ENCODE assay signal across 25 cellular contexts in the genomic region with DNA sequence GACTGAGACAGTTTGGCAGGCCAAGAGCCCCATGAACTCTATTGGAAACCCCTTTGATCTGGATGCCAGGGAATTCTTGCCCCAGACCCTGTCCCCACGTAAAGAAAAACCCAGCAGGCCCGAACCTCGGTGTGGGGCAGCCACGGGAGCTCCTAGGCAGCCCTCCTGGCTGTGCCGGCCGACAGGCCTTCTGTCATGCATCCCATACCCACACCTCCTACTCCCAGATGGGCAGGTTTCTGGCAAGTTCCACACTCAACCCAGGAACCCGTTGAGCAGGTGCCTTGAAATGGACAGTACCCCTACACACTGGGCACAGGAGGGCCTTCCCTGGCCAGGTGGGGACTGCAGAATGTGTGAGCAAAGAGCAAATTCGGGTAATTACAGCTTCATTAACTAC. TPM values are rescaled to one million over a fixed set of nuclear protein-coding genes. Genes with fewer than 3 reads are reported as not detected.
"Had no signal": no experiment of that assay in that cellular context is flagged by ENCODE, and none has a peak within 500 bp of the region (broad histone marks: within the 10 kb centered on the region; RNA-seq: fewer than 3 reads in every experiment).

No MANE protein-coding gene starts in this region.

- H3K9me3 ChIP-seq: SJCRH30 had no signal

- FAIRE-seq: HepG2 had no signal

- ATAC-seq: HepG2, K562, Panc1, PC-3, Right ventricle myocardium inferior, SK-N-SH treated with all-trans-retinoic acid at 6 μM for 48 hours had no signal

- H3K9me3 Mint-ChIP-seq: IgD-negative memory B cell had no signal

- H3K4me1 Mint-ChIP-seq: IgD-negative memory B cell had no signal

- H3K27me3 ChIP-seq: SJCRH30 had no signal

- H3K4me1 ChIP-seq: SJCRH30 had no signal

- H3K36me3 Mint-ChIP-seq: IgD-negative memory B cell had no signal

- H3K4me3 ChIP-seq: K562, SJCRH30 had no signal

- H3K27ac ChIP-seq: KMS-11, SJCRH30 had no signal

- H3K4me3 Mint-ChIP-seq: IgD-negative memory B cell had no signal

- H3K27ac Mint-ChIP-seq: IgD-negative memory B cell had no signal

- DNase-seq: Kasumi-1, MM.1S, NCI-H1092 treated with DMSO at 0.1 percent for 48 hours, NCI-H1436, NCI-H187, NCI-H2029, NCI-H2081 treated with DMSO at 0.1 percent for 48 hours, NCI-H2171, NCI-H226, NCI-H446, NCI-H510A, NCI-H524 treated with DMSO at 0.1 percent for 48 hours, NCI-H774, PC-3, SHP77 treated with DMSO at 0.1 percent for 48 hours, SJCRH30 had no signal

- H3K9ac ChIP-seq: KMS-11 had no signal

- H3K36me3 ChIP-seq: SJCRH30 had no signal

- H3K4me2 ChIP-seq: KMS-11 had no signal

RNA-seq across cellular contexts. Expression of gene ATP2C2, which starts 23.6 kb away (rescaled TPM):
- total RNA-seq: HepG2, HT1080, Right ventricle myocardium inferior had no signal
- polyA plus RNA-seq: IgD-negative memory B cell, K562 had no signal

RNA-seq across cellular contexts. Expression of gene WFDC1, which starts 50.1 kb away (rescaled TPM):
- total RNA-seq: HepG2, K562, OCI-LY7 had no signal
- polyA plus RNA-seq: HepG2, IgD-negative memory B cell, K562 had no signal
